1 cellular context compared by ENCODE assay signal in the genomic region with DNA sequence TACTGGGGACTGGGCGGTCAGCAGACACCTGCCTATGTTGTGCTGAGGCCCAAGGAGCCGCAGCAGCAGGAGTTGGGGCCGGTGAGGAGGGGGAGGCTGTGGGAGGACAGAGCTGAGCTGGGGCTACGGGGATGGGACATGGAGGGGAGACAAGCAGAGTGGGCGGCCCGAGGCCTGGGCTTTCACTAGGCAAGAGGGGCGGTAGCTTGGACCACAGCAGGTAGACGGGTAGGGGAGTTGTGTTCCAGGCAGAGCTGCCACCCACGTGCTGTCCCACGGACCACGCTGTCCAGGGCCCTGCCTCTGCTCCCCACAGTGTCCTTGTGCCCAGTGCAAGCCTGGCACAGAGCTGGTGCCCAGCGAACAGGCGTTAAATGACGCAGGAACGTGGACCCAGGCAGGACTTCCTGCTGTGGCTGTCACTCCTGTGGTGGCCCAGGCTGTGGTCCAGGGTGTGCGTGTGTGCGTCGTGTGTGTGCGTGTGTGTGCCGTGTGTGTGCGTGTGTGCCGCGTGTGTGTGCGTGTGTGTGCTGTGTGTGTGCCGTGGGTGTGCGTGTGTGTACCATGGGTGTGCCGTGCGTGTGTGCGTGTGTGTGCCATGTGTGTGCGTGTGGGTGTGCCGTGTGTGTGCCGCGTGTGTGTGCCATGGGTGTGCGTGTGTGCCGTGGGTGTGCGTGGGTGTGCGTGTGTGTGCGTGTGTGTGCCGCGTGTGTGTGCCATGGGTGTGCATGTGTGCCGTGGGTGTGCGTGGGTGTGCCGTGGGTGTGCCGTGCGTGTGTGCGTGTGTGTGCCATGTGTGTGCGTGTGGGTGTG.
TF ChIP-seq lines count a peak whose summit lies in the region.

No MANE protein-coding gene starts in this region.

TF ChIP-seq in IMR-90, 13 proteins besides CTCF, POLR2A, EP300 and RAD21:
- TF ChIP-seq CHD1 (IDR thresholded peaks at IDR 0.05; ENCODE audit: low read depth, low read length) (no peak), RCOR1 (IDR thresholded peaks at IDR 0.05; ENCODE audit: insufficient replicate concordance, low read length) (no peak), FOS (IDR thresholded peaks at IDR 0.05; ENCODE audit: low read depth, low read length) (no peak)
- TF ChIP-seq, protein P1, sequence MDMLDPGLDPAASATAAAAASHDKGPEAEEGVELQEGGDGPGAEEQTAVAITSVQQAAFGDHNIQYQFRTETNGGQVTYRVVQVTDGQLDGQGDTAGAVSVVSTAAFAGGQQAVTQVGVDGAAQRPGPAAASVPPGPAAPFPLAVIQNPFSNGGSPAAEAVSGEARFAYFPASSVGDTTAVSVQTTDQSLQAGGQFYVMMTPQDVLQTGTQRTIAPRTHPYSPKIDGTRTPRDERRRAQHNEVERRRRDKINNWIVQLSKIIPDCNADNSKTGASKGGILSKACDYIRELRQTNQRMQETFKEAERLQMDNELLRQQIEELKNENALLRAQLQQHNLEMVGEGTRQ (IDR thresholded peaks at IDR 0.05; ENCODE audit: low read depth, low read length): no peak
